ENCODE assay signal across 8 cellular contexts in the genomic region with DNA sequence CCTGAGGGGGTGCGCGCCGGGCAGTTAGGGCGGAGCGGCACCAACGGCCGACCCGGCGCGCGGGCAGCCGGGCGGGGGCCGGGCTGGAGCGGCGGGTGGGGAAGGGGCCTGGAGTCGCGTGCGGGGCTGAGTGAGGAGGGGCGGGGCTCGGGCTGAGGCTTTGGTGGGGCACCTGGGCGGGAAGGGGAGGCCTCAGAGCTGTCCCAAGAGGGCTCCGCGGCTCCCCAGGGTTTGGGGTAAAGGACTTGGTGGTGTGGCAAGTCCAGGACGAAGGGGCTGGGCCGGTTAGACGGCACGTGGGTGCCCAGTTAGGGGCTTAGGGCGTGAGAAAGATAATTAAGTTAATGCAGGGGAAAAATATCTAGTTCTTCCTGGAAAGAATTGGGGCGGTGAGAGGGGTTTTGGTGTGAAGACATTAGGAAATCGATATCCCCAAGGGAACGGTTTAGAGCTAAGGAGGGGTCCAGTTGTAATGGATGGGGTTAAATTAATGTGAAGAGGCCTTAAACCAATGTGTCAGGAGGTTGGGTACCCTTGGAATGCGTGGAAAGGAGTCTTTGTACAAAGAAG. TPM values are rescaled to one million over a fixed set of nuclear protein-coding genes. Genes with fewer than 3 reads are reported as not detected.
DNase-seq lines count a peak whose midpoint lies in the region; ATAC-seq, FAIRE-seq and TF ChIP-seq lines count a peak whose summit lies in the region.

No MANE protein-coding gene starts in this region.

- CTCF ChIA-PET in T-cell (lab: Charles Lee) (interaction anchor here (0.6 to 0.8 kb wide), 5 partner anchors 32 to 556 kb away, joined by 3 to 4 read pairs (median 3); a partner anchor contains a TSS), GM10248 (lab: Yijun Ruan, JAX) (interaction anchor here (1.8 kb wide), 1 partner anchor 33 kb away, joined by 5 read pairs; no protein-coding TSS in a partner anchor)

- POLR2A ChIA-PET in T-cell (lab: Charles Lee), result interaction anchor here in 1 of 2 donors (0.6 to 1.0 kb wide), 2 partner anchors 167 to 208 kb away, joined by 4 to 8 read pairs; no protein-coding TSS in a partner anchor
- POLR2A ChIA-PET in GM10248 (lab: Yijun Ruan, JAX), result interaction anchor here (0.6 to 1.4 kb wide), 2 partner anchors 9 to 47 kb away, joined by 3 to 6 read pairs; no protein-coding TSS in a partner anchor

- no peak for TF ChIP-seq CTCF in GM12865 (IDR thresholded peaks at IDR 0.05; ENCODE audit: insufficient read depth, low read depth, low read length, missing control alignments)
- no peak for TF ChIP-seq CTCF in nephron (IDR thresholded peaks at IDR 0.05; ENCODE audit: unreplicated experiment in 3 of 3)
- no peak for TF ChIP-seq CTCF in type B pancreatic cell (conservative IDR thresholded peaks at IDR 0.05)
- no peak for TF ChIP-seq CTCF in GM10248 (IDR thresholded peaks at IDR 0.05; ENCODE audit: control extremely low read depth, extremely low read depth, low read depth, missing control alignments)

- H3K4me3 Mint-ChIP-seq in T-cell (peak overlapping the region; percentile 88 to 94 (median 94)), nephron (peak overlapping the region; percentile 93 to 94 (median 93)), type B pancreatic cell (peak overlapping the region; percentile 92)

- H3K9me3 Mint-ChIP-seq in T-cell (no peaks in the 10 kb centered on the region), nephron (no peaks in the 10 kb centered on the region), type B pancreatic cell (no peaks in the 10 kb centered on the region)

- peak in 3 of 4 experiments; percentile 5 to 6 (median 5) for ATAC-seq in T-cell (replicated peaks in 1 of 4)

- H3K4me3 ChIP-seq in GM12865 (ENCODE audit: low read depth, low read length), result peak overlapping the region; percentile 96

- peaks cover 18% of the 10 kb centered on the region for H3K36me3 Mint-ChIP-seq in T-cell
- peaks cover 19% of the 10 kb centered on the region for H3K36me3 Mint-ChIP-seq in nephron (ENCODE audit: low read depth)
- peaks cover 20% of the 10 kb centered on the region for H3K36me3 Mint-ChIP-seq in type B pancreatic cell

- H3K27me3 Mint-ChIP-seq in T-cell, result no peaks in the 10 kb centered on the region
- H3K27me3 Mint-ChIP-seq in nephron (ENCODE audit: low read depth), result no peaks in the 10 kb centered on the region
- peaks cover 9% of the 10 kb centered on the region for H3K27me3 Mint-ChIP-seq in type B pancreatic cell

- FAIRE-seq in frontal cortex (lab: Jason Lieb, UNC), result no peak

- H3K27ac Mint-ChIP-seq in T-cell, result peak overlapping the region; percentile 91 to 92
- H3K27ac Mint-ChIP-seq in nephron, result peak overlapping the region; percentile 60 to 100 (median 96)
- H3K27ac Mint-ChIP-seq in type B pancreatic cell, result peak overlapping the region; percentile 87

- DNase-seq in GM12865 (ENCODE audit: low read depth) (peak; percentile 52), T-cell (peak in 19 of 34 experiments; percentile 5 to 34 (median 20)), type B pancreatic cell (ENCODE audit: extremely low spot score, unreplicated experiment) (no peak), frontal cortex (ENCODE audit: low spot score in 2 of 2) (no peak), GM10248 (ENCODE audit: extremely low spot score) (no peak), cortex of kidney (lab: John Stamatoyannopoulos, UW) (no peak)
- DNase-seq in effector CD4-positive, alpha-beta T cell, result peak; percentile 37

- H3K4me1 Mint-ChIP-seq in T-cell (peaks cover 38 to 43% (median 41%) of the 10 kb centered on the region in 3 donors), nephron (peaks cover 35% of the 10 kb centered on the region), type B pancreatic cell (ENCODE audit: unreplicated experiment) (peaks cover 25% of the 10 kb centered on the region)

RNA-seq across cellular contexts. Expression of a gene that starts 0.5 kb away (rescaled TPM):
- 10 to 100 TPM; 18.4 to 27.4 (median 26.6) TPM for total RNA-seq in T-cell
- total RNA-seq in type B pancreatic cell (ENCODE audit: low replicate concordance), result 20.1 and 20.5 TPM in 2 replicates
- total RNA-seq in frontal cortex, result 13.5 TPM

RNA-seq across cellular contexts. Expression of a gene that starts 6.5 kb away (rescaled TPM):
- 1 to 10 TPM in 3 of 5 donors, under 1 TPM in 2; 0.26 to 1.5 (median 1.3) TPM for total RNA-seq in T-cell
- total RNA-seq in type B pancreatic cell (ENCODE audit: low replicate concordance), result 1.8 and 5.8 TPM in 2 replicates
- 13.9 TPM for total RNA-seq in frontal cortex

RNA-seq across cellular contexts. Expression of a gene that starts 55.8 kb away (rescaled TPM):
- total RNA-seq in T-cell (10 to 100 TPM; 27.9 to 71.7 (median 59.5) TPM), type B pancreatic cell (ENCODE audit: low replicate concordance) (0.57 and 1.7 TPM in 2 replicates), frontal cortex (2.9 TPM)

Comparison
In these comparisons a context has a peak if more than half of its experiments do, and no peak if none do; other contexts are left out.
1. DNase-seq: peak in GM12865 (single experiment), T-cell (19 of 34) and effector CD4-positive, alpha-beta T cell (single experiment); none in type B pancreatic cell (single experiment), frontal cortex (0 of 2), GM10248 (single experiment) and cortex of kidney (single experiment).
2. Peak in every context shown above with its lines, with median percentiles within 50 percentile points of each other: H3K27ac Mint-ChIP-seq and H3K4me3 Mint-ChIP-seq.